In genomic region chr9:6922124-6922676, GRCh38 we compare ENCODE assay signal across 24 cellular contexts.
"Had no signal": no experiment of that assay in that cellular context is flagged by ENCODE, and none has a peak within 500 bp of the region (broad histone marks: within the 10 kb centered on the region; RNA-seq: fewer than 3 reads in every experiment).

No MANE protein-coding gene starts in this region.

- FAIRE-seq: colon, TTC549 had no signal

- ATAC-seq: body of pancreas, left colon, psoas muscle, right cardiac atrium had no signal

- H3K4me1 Mint-ChIP-seq: neural crest cell had no signal

- DNase-seq: activated CD4-positive, alpha-beta T cell treated with anti-CD3 and anti-CD28 coated beads for 48 hours; activated CD4-positive, CD25-positive, alpha-beta regulatory T cell; activated CD8-positive, alpha-beta memory T cell treated with anti-CD3 and anti-CD28 coated beads, Interleukin-2, amount 50 U/mL, for 4 hours; activated effector memory CD4-positive, alpha-beta T cell treated with anti-CD3 and anti-CD28 coated beads, Interleukin-2, amount 50 U/mL, for 16 hours; activated T-cell treated with anti-CD3 and anti-CD28 coated beads, Interleukin-2, amount 50 U/mL, for 72 hours; body of pancreas; caudate nucleus; endodermal cell; foreskin melanocyte; glutamatergic neuron; hippocampal formation; islet precursor cell; left colon; lower lobe of right lung; midbrain; psoas muscle; right cardiac atrium; SJCRH30 had no signal

- H3K4me3 Mint-ChIP-seq: activated naive CD8-positive, alpha-beta T cell; endodermal cell; neural crest cell had no signal

- H3K27ac ChIP-seq: body of pancreas, lower lobe of right lung, psoas muscle, SJCRH30, skin epidermis, thoracic aorta had no signal

- H3K27me3 Mint-ChIP-seq: activated naive CD8-positive, alpha-beta T cell had no signal

- H3K27me3 ChIP-seq: body of pancreas, SJCRH30 had no signal

- H3K4me1 ChIP-seq: psoas muscle, SJCRH30 had no signal

- H3K27ac Mint-ChIP-seq: activated naive CD8-positive, alpha-beta T cell; activated T-cell treated with anti-CD3 and anti-CD28 coated beads, Interleukin-2, amount 50 U/mL, for 72 hours; endodermal cell had no signal
